Comparison of ENCODE assay signal across 8 cellular contexts in the genomic region with DNA sequence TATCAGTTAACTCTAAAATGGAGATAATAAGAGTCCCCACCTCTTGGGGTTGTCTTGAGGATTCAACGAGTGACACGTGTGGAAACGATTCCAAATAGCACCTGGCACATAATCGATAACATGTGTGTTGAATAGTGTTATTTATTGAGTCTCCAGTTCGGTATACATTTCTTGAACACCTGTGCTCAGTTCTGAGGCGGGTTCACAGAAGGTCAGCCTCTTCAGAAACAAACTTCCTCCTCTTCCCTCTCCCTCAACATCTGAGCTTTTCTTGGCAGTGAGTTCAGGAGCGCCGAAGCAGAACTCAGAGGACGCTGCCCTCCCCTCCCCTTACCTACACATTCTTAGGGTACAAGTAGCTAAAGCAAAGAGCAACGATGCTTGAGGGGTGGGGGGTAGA. TPM values are rescaled to one million over a fixed set of nuclear protein-coding genes. Genes with fewer than 3 reads are reported as not detected.
DNase-seq lines count a peak whose midpoint lies in the region; ATAC-seq lines count a peak whose summit lies in the region.

No MANE protein-coding gene starts in this region.

- peak overlapping the region; percentile 74 for H3K4me3 ChIP-seq in thymus (ENCODE audit: low read length)

- CTCF ChIA-PET in activated CD4-positive, alpha-beta T cell treated with anti-CD3 and anti-CD28 coated beads, Interleukin-2, amount 10 ng/mL, durations not matched to agents 7 days and 5 days (lab: Charles Lee) = no interaction called here

- peak overlapping the region; percentile 84 for H3K4me3 Mint-ChIP-seq in activated CD4-positive, alpha-beta T cell treated with anti-CD3 and anti-CD28 coated beads, Interleukin-2, amount 10 ng/mL, durations not matched to agents 7 days and 5 days
- H3K4me3 Mint-ChIP-seq in activated T-helper 2 cell treated with anti-CD3 and anti-CD28 coated beads, Interferon-gamma antibody, Interleukin-2, Interleukin-4, amounts not matched to agents 10 μg/mL and 5 μg/mL and 100 μg/mL, durations not matched to agents 14 hours and 24 hours and 36 hours (ENCODE audit: low read depth) = peak overlapping the region; percentile 85

- no peak for DNase-seq in activated CD4-positive, alpha-beta T cell treated with anti-CD3 and anti-CD28 coated beads, Interleukin-2, amount 10 ng/mL, durations not matched to agents 7 days and 5 days
- no peak for DNase-seq in activated CD4-positive, alpha-beta T cell treated with anti-CD3 and anti-CD28 coated beads, Interleukin-2, amount 50 U/mL, for 48 hours
- no peak for DNase-seq in activated T-helper 2 cell treated with anti-CD3 and anti-CD28 coated beads, Interferon-gamma antibody, Interleukin-2, Interleukin-4, amounts not matched to agents 10 μg/mL and 5 μg/mL and 100 μg/mL, durations not matched to agents 14 hours and 24 hours and 36 hours (ENCODE audit: low spot score)
- DNase-seq in kidney tubule cell (ENCODE audit: low spot score) (peak; percentile 13), middle frontal gyrus (ENCODE audit: extremely low spot score, low spot score) (no peak)
- no peak for DNase-seq in stimulated activated CD4-positive, alpha-beta T cell treated with anti-CD3 and anti-CD28 coated beads, Interleukin-15, amount 100 ng/mL, for 24 hours

- POLR2A ChIA-PET in activated CD4-positive, alpha-beta T cell treated with anti-CD3 and anti-CD28 coated beads, Interleukin-2, amount 10 ng/mL, durations not matched to agents 7 days and 5 days (lab: Charles Lee) = no interaction called here

- H3K27me3 ChIP-seq in thymus (ENCODE audit: control insufficient read depth, insufficient read depth) = no peaks in the 10 kb centered on the region

- WGBS in thymus = 3% methylated on average over 10 of the region's 10 CpGs

- H3K36me3 Mint-ChIP-seq in activated CD4-positive, alpha-beta T cell treated with anti-CD3 and anti-CD28 coated beads, Interleukin-2, amount 10 ng/mL, durations not matched to agents 7 days and 5 days (ENCODE audit: low read depth) = peaks cover 3% of the 10 kb centered on the region
- peaks cover 5% of the 10 kb centered on the region for H3K36me3 Mint-ChIP-seq in activated T-helper 2 cell treated with anti-CD3 and anti-CD28 coated beads, Interferon-gamma antibody, Interleukin-2, Interleukin-4, amounts not matched to agents 10 μg/mL and 5 μg/mL and 100 μg/mL, durations not matched to agents 14 hours and 24 hours and 36 hours (ENCODE audit: low read depth)

- intact Hi-C loops in activated T-helper 2 cell treated with anti-CD3 and anti-CD28 coated beads, Interferon-gamma antibody, Interleukin-2, Interleukin-4, amounts not matched to agents 10 μg/mL and 5 μg/mL and 100 μg/mL, durations not matched to agents 14 hours and 24 hours and 36 hours (cut with micrococcal nuclease) = loop anchor here (5.0 to 10.0 kb wide), 3 partner anchors 670 to 1607 kb away; partner anchors contain the start of genes CDKL5, RS1 and SCML1

- H3K27ac ChIP-seq in thymus (ENCODE audit: low read depth) = no peak overlapping the region

- H3K36me3 ChIP-seq in thymus (ENCODE audit: control insufficient read depth, insufficient read depth) = no peaks in the 10 kb centered on the region

- H3K9me3 ChIP-seq in thymus (ENCODE audit: control insufficient read depth) = no peaks in the 10 kb centered on the region

- no peak for ATAC-seq in GM19467 (IDR thresholded peaks at IDR 0.05; ENCODE audit: unreplicated experiment)

- H3K4me1 ChIP-seq in thymus (ENCODE audit: control insufficient read depth, insufficient read depth, low read length) = peaks cover 4% of the 10 kb centered on the region

- H3K9me3 Mint-ChIP-seq in activated CD4-positive, alpha-beta T cell treated with anti-CD3 and anti-CD28 coated beads, Interleukin-2, amount 10 ng/mL, durations not matched to agents 7 days and 5 days = no peaks in the 10 kb centered on the region
- no peaks in the 10 kb centered on the region for H3K9me3 Mint-ChIP-seq in activated T-helper 2 cell treated with anti-CD3 and anti-CD28 coated beads, Interferon-gamma antibody, Interleukin-2, Interleukin-4, amounts not matched to agents 10 μg/mL and 5 μg/mL and 100 μg/mL, durations not matched to agents 14 hours and 24 hours and 36 hours

- H3K27ac Mint-ChIP-seq in activated CD4-positive, alpha-beta T cell treated with anti-CD3 and anti-CD28 coated beads, Interleukin-2, amount 10 ng/mL, durations not matched to agents 7 days and 5 days = peak overlapping the region; percentile 91
- H3K27ac Mint-ChIP-seq in activated T-helper 2 cell treated with anti-CD3 and anti-CD28 coated beads, Interferon-gamma antibody, Interleukin-2, Interleukin-4, amounts not matched to agents 10 μg/mL and 5 μg/mL and 100 μg/mL, durations not matched to agents 14 hours and 24 hours and 36 hours = peak overlapping the region; percentile 70

- no peaks in the 10 kb centered on the region for H3K27me3 Mint-ChIP-seq in activated CD4-positive, alpha-beta T cell treated with anti-CD3 and anti-CD28 coated beads, Interleukin-2, amount 10 ng/mL, durations not matched to agents 7 days and 5 days
- no peaks in the 10 kb centered on the region for H3K27me3 Mint-ChIP-seq in activated T-helper 2 cell treated with anti-CD3 and anti-CD28 coated beads, Interferon-gamma antibody, Interleukin-2, Interleukin-4, amounts not matched to agents 10 μg/mL and 5 μg/mL and 100 μg/mL, durations not matched to agents 14 hours and 24 hours and 36 hours (ENCODE audit: low read depth)

- H3K4me1 Mint-ChIP-seq in activated CD4-positive, alpha-beta T cell treated with anti-CD3 and anti-CD28 coated beads, Interleukin-2, amount 10 ng/mL, durations not matched to agents 7 days and 5 days = peaks cover 21% of the 10 kb centered on the region
- H3K4me1 Mint-ChIP-seq in activated T-helper 2 cell treated with anti-CD3 and anti-CD28 coated beads, Interferon-gamma antibody, Interleukin-2, Interleukin-4, amounts not matched to agents 10 μg/mL and 5 μg/mL and 100 μg/mL, durations not matched to agents 14 hours and 24 hours and 36 hours (ENCODE audit: low read depth) = peaks cover 17% of the 10 kb centered on the region

RNA-seq across cellular contexts. Expression of gene PDHA1, which starts 0.9 kb away (rescaled TPM):
- 100 to 1,000 TPM; 114 to 127 TPM for total RNA-seq in activated CD4-positive, alpha-beta T cell treated with anti-CD3 and anti-CD28 coated beads, Interleukin-2, amount 10 ng/mL, durations not matched to agents 7 days and 5 days
- 200 and 208 TPM in 2 replicates for total RNA-seq in activated T-helper 2 cell treated with anti-CD3 and anti-CD28 coated beads, Interferon-gamma antibody, Interleukin-2, Interleukin-4, amounts not matched to agents 10 μg/mL and 5 μg/mL and 100 μg/mL, durations not matched to agents 14 hours and 24 hours and 36 hours
- polyA plus RNA-seq in thymus = 161 TPM
